28 cellular contexts compared by ENCODE assay signal in genomic region chr6:158552796-158553138, GRCh38.
"Had no signal": no experiment of that assay in that cellular context is flagged by ENCODE, and none has a peak within 500 bp of the region (broad histone marks: within the 10 kb centered on the region; RNA-seq: fewer than 3 reads in every experiment).

No MANE protein-coding gene starts in this region.

- H3K9me3 Mint-ChIP-seq: activated CD4-positive, alpha-beta memory T cell treated with anti-CD3 and anti-CD28 coated beads, Interleukin-2, amount 10 ng/mL, durations not matched to agents 7 days and 5 days; activated CD4-positive, alpha-beta T cell treated with anti-CD3 and anti-CD28 coated beads, Interleukin-2, amount 10 ng/mL, durations not matched to agents 24 days and 14 days; activated naive CD4-positive, alpha-beta T cell treated with anti-CD3 and anti-CD28 coated beads, Interleukin-2, amount 50 U/mL, for 24 hours; activated naive CD8-positive, alpha-beta T cell treated with anti-CD3 and anti-CD28 coated beads, Interleukin-2, amount 50 U/mL, for 24 hours; activated T-cell treated with anti-CD3 and anti-CD28 coated beads, Interleukin-2, amount 50 U/mL, for 24 hours; activated T-helper 2 cell treated with anti-CD3 and anti-CD28 coated beads, Interferon-gamma antibody, Interleukin-2, Interleukin-4, amounts not matched to agents 10 μg/mL and 5 μg/mL and 100 μg/mL, durations not matched to agents 14 hours and 24 hours and 36 hours; central memory CD8-positive, alpha-beta T cell; natural killer cell; neural progenitor cell; stimulated activated effector memory CD8-positive, alpha-beta T cell treated with anti-CD3 and anti-CD28 coated beads, Interleukin-12 subunit alpha, Interleukin-12 subunit beta, amount 100 ng/mL, for 72 hours; T-helper 1 cell treated with Interleukin-12 subunit alpha and Interleukin-12 subunit beta and Interleukin-4 antibody, amounts not matched to agents 30 μg/mL and 1 μg/mL, for 36 hours had no signal

- H3K4me3 Mint-ChIP-seq: activated CD4-positive, alpha-beta memory T cell treated with anti-CD3 and anti-CD28 coated beads, Interleukin-2, amount 10 ng/mL, durations not matched to agents 7 days and 5 days; activated CD4-positive, alpha-beta T cell treated with anti-CD3 and anti-CD28 coated beads, Interleukin-2, amount 10 ng/mL, durations not matched to agents 24 days and 14 days; activated naive CD4-positive, alpha-beta T cell treated with anti-CD3 and anti-CD28 coated beads, Interleukin-2, amount 50 U/mL, for 24 hours; activated naive CD8-positive, alpha-beta T cell treated with anti-CD3 and anti-CD28 coated beads, Interleukin-2, amount 50 U/mL, for 24 hours; activated T-cell treated with anti-CD3 and anti-CD28 coated beads, Interleukin-2, amount 50 U/mL, for 24 hours; central memory CD8-positive, alpha-beta T cell; natural killer cell; neural progenitor cell; stimulated activated effector memory CD8-positive, alpha-beta T cell treated with anti-CD3 and anti-CD28 coated beads, Interleukin-12 subunit alpha, Interleukin-12 subunit beta, amount 100 ng/mL, for 72 hours; T-helper 1 cell treated with Interleukin-12 subunit alpha and Interleukin-12 subunit beta and Interleukin-4 antibody, amounts not matched to agents 30 μg/mL and 1 μg/mL, for 36 hours had no signal

- H3K9me3 ChIP-seq: breast epithelium, lower lobe of right lung, right lobe of liver, stomach, tibial artery had no signal

- H2AFZ ChIP-seq: neural progenitor cell had no signal

- H3K27ac Mint-ChIP-seq: activated CD4-positive, alpha-beta memory T cell treated with anti-CD3 and anti-CD28 coated beads, Interleukin-2, amount 10 ng/mL, durations not matched to agents 7 days and 5 days; activated CD4-positive, alpha-beta T cell treated with anti-CD3 and anti-CD28 coated beads, Interleukin-2, amount 10 ng/mL, durations not matched to agents 24 days and 14 days; activated naive CD4-positive, alpha-beta T cell treated with anti-CD3 and anti-CD28 coated beads, Interleukin-2, amount 50 U/mL, for 24 hours; activated naive CD8-positive, alpha-beta T cell treated with anti-CD3 and anti-CD28 coated beads, Interleukin-2, amount 50 U/mL, for 24 hours; activated T-cell treated with anti-CD3 and anti-CD28 coated beads, Interleukin-2, amount 50 U/mL, for 24 hours; activated T-helper 2 cell treated with anti-CD3 and anti-CD28 coated beads, Interferon-gamma antibody, Interleukin-2, Interleukin-4, amounts not matched to agents 10 μg/mL and 5 μg/mL and 100 μg/mL, durations not matched to agents 14 hours and 24 hours and 36 hours; natural killer cell; neural progenitor cell; stimulated activated effector memory CD8-positive, alpha-beta T cell treated with anti-CD3 and anti-CD28 coated beads, Interleukin-12 subunit alpha, Interleukin-12 subunit beta, amount 100 ng/mL, for 72 hours; T-helper 1 cell treated with Interleukin-12 subunit alpha and Interleukin-12 subunit beta and Interleukin-4 antibody, amounts not matched to agents 30 μg/mL and 1 μg/mL, for 36 hours had no signal

- H3K9ac ChIP-seq: neural progenitor cell had no signal

- H3K27me3 Mint-ChIP-seq: activated naive CD4-positive, alpha-beta T cell treated with anti-CD3 and anti-CD28 coated beads, Interleukin-2, amount 50 U/mL, for 24 hours; activated T-cell treated with anti-CD3 and anti-CD28 coated beads, Interleukin-2, amount 50 U/mL, for 24 hours had no signal

- H3K4me2 ChIP-seq: neural progenitor cell had no signal

- H3K4me3 ChIP-seq: breast epithelium, lower lobe of right lung, neural progenitor cell, right lobe of liver, stomach, tibial artery had no signal

- ATAC-seq: activated naive CD8-positive, alpha-beta T cell treated with anti-CD3 and anti-CD28 coated beads, Interleukin-2, amount 50 U/mL, for 24 hours; left lobe of liver; lower lobe of right lung; natural killer cell; right lobe of liver; stimulated activated effector memory CD8-positive, alpha-beta T cell treated with anti-CD3 and anti-CD28 coated beads, Interleukin-12 subunit alpha, Interleukin-12 subunit beta, amount 100 ng/mL, for 72 hours had no signal

- H3K27ac ChIP-seq: breast epithelium, epithelial cell of prostate, lower lobe of right lung, neural progenitor cell, right lobe of liver, stomach, tibial artery had no signal

- H3K36me3 Mint-ChIP-seq: activated naive CD4-positive, alpha-beta T cell treated with anti-CD3 and anti-CD28 coated beads, Interleukin-2, amount 50 U/mL, for 24 hours; natural killer cell; neural progenitor cell; stimulated activated effector memory CD8-positive, alpha-beta T cell treated with anti-CD3 and anti-CD28 coated beads, Interleukin-12 subunit alpha, Interleukin-12 subunit beta, amount 100 ng/mL, for 72 hours had no signal

- DNase-seq: activated CD4-positive, alpha-beta memory T cell treated with anti-CD3 and anti-CD28 coated beads, Interleukin-2, amount 10 ng/mL, durations not matched to agents 7 days and 5 days; activated CD4-positive, alpha-beta T cell treated with anti-CD3 and anti-CD28 coated beads, Interleukin-2, amount 10 ng/mL, durations not matched to agents 24 days and 14 days; activated CD4-positive, CD25-positive, alpha-beta regulatory T cell treated with anti-CD3 and anti-CD28 coated beads, Interleukin-2, amount 50 U/mL, for 72 hours; activated CD8-positive, alpha-beta memory T cell treated with anti-CD3 and anti-CD28 coated beads, Interleukin-2, amount 50 U/mL, for 48 hours; activated naive CD8-positive, alpha-beta T cell treated with anti-CD3 and anti-CD28 coated beads, Interleukin-2, amount 50 U/mL, for 24 hours; activated T-cell treated with anti-CD3 and anti-CD28 coated beads, Interleukin-2, amount 50 U/mL, for 24 hours; amygdala; effector CD8-positive, alpha-beta T cell; kidney glomerular epithelial cell; lower lobe of right lung; mesenchymal stem cell; natural killer cell; occipital lobe; stimulated activated CD4-positive, alpha-beta T cell treated with anti-CD3 and anti-CD28 coated beads, Interleukin-12 subunit alpha, Interleukin-12 subunit beta, amount 100 ng/mL, for 4 hours; stimulated activated CD4-positive, alpha-beta T cell treated with anti-CD3 and anti-CD28 coated beads, Interleukin-4, amount 100 ng/mL, for 24 hours; stomach; T-helper 9 cell; tibial artery had no signal

- H3K4me1 Mint-ChIP-seq: activated naive CD4-positive, alpha-beta T cell treated with anti-CD3 and anti-CD28 coated beads, Interleukin-2, amount 50 U/mL, for 24 hours; activated naive CD8-positive, alpha-beta T cell treated with anti-CD3 and anti-CD28 coated beads, Interleukin-2, amount 50 U/mL, for 24 hours; central memory CD8-positive, alpha-beta T cell; natural killer cell; neural progenitor cell; stimulated activated effector memory CD8-positive, alpha-beta T cell treated with anti-CD3 and anti-CD28 coated beads, Interleukin-12 subunit alpha, Interleukin-12 subunit beta, amount 100 ng/mL, for 72 hours had no signal

- H3K27me3 ChIP-seq: breast epithelium, neural progenitor cell, right lobe of liver, stomach, tibial artery had no signal

- H3K4me1 ChIP-seq: breast epithelium, lower lobe of right lung, neural progenitor cell, right lobe of liver, tibial artery had no signal

- H3K36me3 ChIP-seq: breast epithelium, lower lobe of right lung, neural progenitor cell, right lobe of liver, stomach, tibial artery had no signal
